In the genomic region with DNA sequence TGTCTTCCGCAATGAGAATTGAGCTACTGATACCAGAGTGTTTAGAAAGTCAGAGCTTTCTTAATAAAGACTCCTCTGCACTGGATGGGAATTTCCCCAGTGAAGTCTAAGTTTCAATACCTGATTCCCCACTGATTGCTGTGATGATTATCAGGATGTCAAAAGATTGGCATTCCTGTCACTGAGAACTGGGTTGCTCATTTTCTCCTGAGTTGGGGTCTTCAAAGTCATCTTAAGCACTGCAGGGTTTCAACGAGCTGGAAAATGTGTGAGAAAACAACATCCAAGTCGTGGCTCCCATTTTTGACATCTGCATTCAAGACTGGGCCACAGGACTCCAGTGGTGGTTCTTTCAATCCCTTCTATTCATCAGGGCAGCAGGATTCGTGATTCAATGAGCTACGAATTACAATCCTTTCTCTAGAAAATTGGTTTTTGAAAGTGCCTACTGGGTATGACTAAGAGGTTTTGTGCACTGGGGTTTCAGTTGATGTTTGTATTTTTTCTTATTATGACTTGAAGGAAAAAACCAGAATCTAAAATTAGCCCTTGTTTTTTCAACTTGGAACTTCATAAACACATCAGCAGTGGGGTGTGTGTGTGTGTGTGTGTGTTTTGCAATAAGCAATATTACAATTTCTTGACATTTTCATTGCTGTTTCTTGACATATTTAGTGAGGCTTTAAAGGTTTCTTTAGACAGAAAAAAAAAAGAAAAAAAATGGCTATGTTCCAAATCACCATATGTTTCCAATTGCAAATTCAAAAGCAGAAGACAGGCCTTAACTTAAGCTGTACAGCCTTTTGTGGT, we compare ENCODE assay signal across 8 cellular contexts.
DNase-seq lines count a peak whose midpoint lies in the region; ATAC-seq and TF ChIP-seq lines count a peak whose summit lies in the region.

No MANE protein-coding gene starts in this region.

- intact Hi-C loops in left colon (cut with DNase I, micrococcal nuclease) = no loop called here

- peak; percentile 63 for DNase-seq in AG08395 (ENCODE audit: low spot score)
- peak; percentile 8 for DNase-seq in GM19240 (ENCODE audit: insufficient read length, low spot score)
- peak; percentile 51 for DNase-seq in astrocyte of the cerebellum (ENCODE audit: low read depth)
- DNase-seq in stimulated activated CD4-positive, alpha-beta T cell treated with anti-CD3 and anti-CD28 coated beads, Interleukin-4, amount 100 ng/mL, for 1 hour = peak; percentile 10
- no peak for DNase-seq in NCI-H1436 (lab: John Stamatoyannopoulos, UW)
- no peak for DNase-seq in NCI-H1048 (lab: John Stamatoyannopoulos, UW)
- DNase-seq in left colon = no peak

- no peak overlapping the region for H3K4me3 ChIP-seq in astrocyte of the cerebellum (ENCODE audit: low read depth, low read length)

- peak; percentile 57 for ATAC-seq in HG03139 (IDR thresholded peaks at IDR 0.05; ENCODE audit: unreplicated experiment)
- no peak for ATAC-seq in left colon

- TF ChIP-seq CTCF in astrocyte of the cerebellum (IDR thresholded peaks at IDR 0.05; ENCODE audit: low read depth, low read length, missing control alignments) = no peak

- in situ Hi-C loops in astrocyte of the cerebellum (cut with HindIII; ENCODE audit: low sequenced_read_pairs) = no loop called here

Comparison
In these comparisons a context has a peak if more than half of its experiments do, and no peak if none do; other contexts are left out.
1. DNase-seq: peak in AG08395 (single experiment), GM19240 (single experiment), astrocyte of the cerebellum (single experiment) and stimulated activated CD4-positive, alpha-beta T cell treated with anti-CD3 and anti-CD28 coated beads, Interleukin-4, amount 100 ng/mL, for 1 hour (single experiment); none in NCI-H1436 (single experiment), NCI-H1048 (single experiment) and left colon (0 of 2).